Comparison of ENCODE assay signal across 8 cellular contexts in genomic region chr17:46922804-46923635, GRCh38. TPM values are rescaled to one million over a fixed set of nuclear protein-coding genes. Genes with fewer than 3 reads are reported as not detected.
DNase-seq lines count a peak whose midpoint lies in the region; ATAC-seq, FAIRE-seq and TF ChIP-seq lines count a peak whose summit lies in the region.

Gene GOSR2, plus strand, starts transcription at chr17:46923160. Its CDS starts 33 bp downstream, at chr17:46923193.

- peak within 1 kb of the TSS; percentile 96 for H2AFZ ChIP-seq in HepG2 (ENCODE audit: low read length)

- peak; percentile 94 for FAIRE-seq in HepG2 (lab: Jason Lieb, UNC)

- peaks cover 5 to 29% (median 9%) of the 10 kb centered on the region in 11 experiments; a peak in 18 of 22 replicates for H3K36me3 ChIP-seq in BLaER1 treated with 17β-estradiol and CSF1 and Interleukin-3, amounts not matched to agents 10 nM and 100 nM
- no peaks in the 10 kb centered on the region; a peak in 1 of 5 replicates for H3K36me3 ChIP-seq in HepG2 (replicated peaks in 1 of 2; ENCODE audit: control insufficient read depth in 1 of 2, insufficient read depth in 2 of 2, low read length in 2 of 2)

- POLR2A ChIA-PET in HepG2 (lab: Yijun Ruan, JAX), result no interaction called here

- peaks cover 29 to 50% (median 37%) of the 10 kb centered on the region in 11 experiments for H4K20me1 ChIP-seq in BLaER1 treated with 17β-estradiol and CSF1 and Interleukin-3, amounts not matched to agents 10 nM and 100 nM
- H4K20me1 ChIP-seq in HepG2 (ENCODE audit: insufficient read depth, low read length), result peaks cover 25% of the 10 kb centered on the region

- peak; percentile 92 for DNase-seq in NCI-H526 treated with DMSO at 0.1 percent for 48 hours (lab: John Stamatoyannopoulos, UW)
- peak; percentile 87 for DNase-seq in activated CD4-positive, alpha-beta T cell treated with anti-CD3 and anti-CD28 coated beads, Interleukin-2, amount 50 U/mL, for 1 hour
- peak; percentile 81 for DNase-seq in dedifferentiated amniotic fluid mesenchymal stem cell (ENCODE audit: extremely low spot score)
- peak; percentile 89 for DNase-seq in HepG2 (ENCODE audit: low spot score)
- DNase-seq in stimulated activated CD4-positive, alpha-beta T cell treated with anti-CD3 and anti-CD28 coated beads, Interleukin-2, amount 100 ng/mL, for 48 hours, result peak; percentile 88 to 89

- TF ChIP-seq EP300 in HepG2 (IDR thresholded peaks at IDR 0.05; ENCODE audit: low read depth in 2 of 2, low read length in 2 of 2) (peak; percentile 35 to 44; a peak in 1 of 4 replicates), HepG2 (CRISPR knock-in tag; IDR thresholded peaks at IDR 0.05; ENCODE audit: borderline replicate concordance) (peak; percentile 40; the same call in 1 of the 2 replicates)

- H3K79me2 ChIP-seq in HepG2 (ENCODE audit: insufficient read depth, low read length), result peaks cover 51% of the 10 kb centered on the region

- H3K9ac ChIP-seq in BLaER1 treated with 17β-estradiol and CSF1 and Interleukin-3, amounts not matched to agents 10 nM and 100 nM, result peak within 1 kb of the TSS; percentile 88 to 96 (median 93)
- H3K9ac ChIP-seq in HepG2 (ENCODE audit: insufficient read depth, low read depth, low read length), result peak within 1 kb of the TSS; percentile 98

- H3K27me3 ChIP-seq in BLaER1 treated with 17β-estradiol and CSF1 and Interleukin-3, amounts not matched to agents 10 nM and 100 nM, result no peaks in the 10 kb centered on the region
- no peaks in the 10 kb centered on the region; a peak in 1 of 5 replicates for H3K27me3 ChIP-seq in HepG2 (ENCODE audit: control insufficient read depth in 1 of 2, insufficient read depth in 2 of 2, low read length in 2 of 2)

- in situ Hi-C loops in HepG2 (cut with HindIII; ENCODE audit: extremely low pct_ligation_motif_present, low pct_unique_long_range_greater_than_20kb), result no loop called here

- CTCF ChIA-PET in HepG2 (lab: Yijun Ruan, JAX; ENCODE audit: low intra/inter-chr PET ratio, low total read pairs), result no interaction called here

- under 1% methylated on average over 22 of the region's 52 CpGs for WGBS in HepG2 (ENCODE audit: low lambda C conversion rate)

- TF ChIP-seq CTCF in HepG2 (CRISPR knock-in tag; IDR thresholded peaks at IDR 0.05), result no peak; the same call in 1 of the 2 replicates

- H3K4me3 ChIP-seq in BLaER1 treated with 17β-estradiol and CSF1 and Interleukin-3, amounts not matched to agents 10 nM and 100 nM, result peak within 1 kb of the TSS; percentile 81 to 96 (median 86)
- H3K4me3 ChIP-seq in HepG2 (replicated peaks in 1 of 3; ENCODE audit: insufficient read depth in 1 of 3, low read depth in 2 of 3, low read length in 3 of 3), result peak within 1 kb of the TSS; percentile 87 to 97 (median 92)

- TF ChIP-seq POLR2A in HepG2 (IDR thresholded peaks at IDR 0.05; ENCODE audit: insufficient read depth in 1 of 2, low read depth in 2 of 2, low read length in 2 of 2), result peak; percentile 93 to 98

- TF ChIP-seq RAD21 in HepG2 (CRISPR knock-in tag; IDR thresholded peaks at IDR 0.05), result peak; percentile 57

- ATAC-seq in GM19328 (IDR thresholded peaks at IDR 0.05; ENCODE audit: unreplicated experiment), result peak; percentile 86
- peak; percentile 51 for ATAC-seq in HG03469 (IDR thresholded peaks at IDR 0.05; ENCODE audit: unreplicated experiment)
- ATAC-seq in HepG2, result peak; percentile 98

- intact Hi-C loops in HepG2 (cut with micrococcal nuclease; ENCODE audit: unreplicated experiment), result loop anchor here (2.0 kb wide), 2 partner anchors 20 to 46 kb away; no protein-coding TSS in a partner anchor

- H3K27ac ChIP-seq in BLaER1 treated with 17β-estradiol and CSF1 and Interleukin-3, amounts not matched to agents 10 nM and 100 nM, result peak within 1 kb of the TSS; percentile 87 to 98 (median 95)
- H3K27ac ChIP-seq in HepG2 (ENCODE audit: extremely low read length, insufficient read depth, low read length), result peak within 1 kb of the TSS; percentile 88

- peak within 1 kb of the TSS; percentile 75 to 93 (median 87) for H3K4me2 ChIP-seq in BLaER1 treated with 17β-estradiol and CSF1 and Interleukin-3, amounts not matched to agents 10 nM and 100 nM
- peak within 1 kb of the TSS; percentile 93 for H3K4me2 ChIP-seq in HepG2 (ENCODE audit: low read depth, low read length)

- no peaks in the 10 kb centered on the region for H3K9me3 ChIP-seq in BLaER1 treated with 17β-estradiol and CSF1 and Interleukin-3, amounts not matched to agents 10 nM and 100 nM (replicated peaks in 1 of 11)
- H3K9me3 ChIP-seq in HepG2 (ENCODE audit: low read length), result no peaks in the 10 kb centered on the region

- no TSS peak for BruUV-seq in HepG2 (replicated peaks; lab: Mats Ljungman, UMichigan)

- H3K4me1 ChIP-seq in BLaER1 treated with 17β-estradiol and CSF1 and Interleukin-3, amounts not matched to agents 10 nM and 100 nM, result peaks cover 31 to 46% (median 39%) of the 10 kb centered on the region in 10 experiments
- H3K4me1 ChIP-seq in HepG2 (ENCODE audit: insufficient read depth, low read length), result peaks cover 41% of the 10 kb centered on the region

TF ChIP-seq in HepG2, 621 proteins besides CTCF, POLR2A, EP300 and RAD21 (continues in another document):
- TF ChIP-seq ZNF10 (CRISPR knock-in tag; IDR thresholded peaks at IDR 0.05; ENCODE audit: borderline replicate concordance, low read depth) (no peak), ZBTB42 (CRISPR knock-in tag; IDR thresholded peaks at IDR 0.05) (peak; percentile 98), ZNF253 (CRISPR knock-in tag; IDR thresholded peaks at IDR 0.05; ENCODE audit: borderline replicate concordance) (0 out of 2 replicates have a peak, but pooled peaks have one; percentile 51), AGO2 (optimal IDR thresholded peaks at IDR 0.05; ENCODE audit: low read depth, low read length) (peak; percentile 85), HOXA3 (CRISPR knock-in tag; IDR thresholded peaks at IDR 0.05) (peak; percentile 87), RBM39 (IDR thresholded peaks at IDR 0.05; ENCODE audit: low read depth, low read length, poor library complexity, severe bottlenecking) (peak; percentile 96)
- TF ChIP-seq, protein P1, sequence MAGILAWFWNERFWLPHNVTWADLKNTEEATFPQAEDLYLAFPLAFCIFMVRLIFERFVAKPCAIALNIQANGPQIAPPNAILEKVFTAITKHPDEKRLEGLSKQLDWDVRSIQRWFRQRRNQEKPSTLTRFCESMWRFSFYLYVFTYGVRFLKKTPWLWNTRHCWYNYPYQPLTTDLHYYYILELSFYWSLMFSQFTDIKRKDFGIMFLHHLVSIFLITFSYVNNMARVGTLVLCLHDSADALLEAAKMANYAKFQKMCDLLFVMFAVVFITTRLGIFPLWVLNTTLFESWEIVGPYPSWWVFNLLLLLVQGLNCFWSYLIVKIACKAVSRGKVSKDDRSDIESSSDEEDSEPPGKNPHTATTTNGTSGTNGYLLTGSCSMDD (CRISPR knock-in tag; IDR thresholded peaks at IDR 0.05), result no peak

RNA-seq across cellular contexts. Expression of gene GOSR2, which starts in this region (rescaled TPM):
- 63.9 and 69.8 TPM in 2 replicates for total RNA-seq in HepG2 (2016; rRNA removed; fragmentation: Illumina TruSeq; extraction: Trizol)
- total RNA-seq in HepG2 (2016; cell fraction: cytosol; rRNA removed; fragmentation: Illumina TruSeq; extraction: Trizol; ENCODE audit: low read depth), result 32.8 and 35.9 TPM in 2 replicates
- total RNA-seq in HepG2 (2016; cell fraction: insoluble cytoplasmic fraction; rRNA removed; fragmentation: Illumina TruSeq; extraction: Trizol), result 60.6 and 68.2 TPM in 2 replicates
- total RNA-seq in HepG2 (2016; cell fraction: membrane; rRNA removed; fragmentation: Illumina TruSeq; extraction: Trizol), result 50.4 and 52.5 TPM in 2 replicates
- 67.6 and 76.5 TPM in 2 replicates for total RNA-seq in HepG2 (2016; cell fraction: nucleus; rRNA removed; fragmentation: Illumina TruSeq; extraction: Trizol)
- polyA plus RNA-seq in HepG2 (2011; rRNA removed), result 61.5 and 63.7 TPM in 2 replicates
- 37.5 and 43.3 TPM in 2 replicates for polyA plus RNA-seq in HepG2 (2011; cell fraction: cytosol; rRNA removed)
- 85.8 and 95.1 TPM in 2 replicates for polyA plus RNA-seq in HepG2 (2011; cell fraction: nucleus; rRNA removed)
- 31.0 and 31.7 TPM in 2 replicates for polyA plus RNA-seq in HepG2 (2012)
- 34.8 and 42.5 TPM in 2 replicates for polyA plus RNA-seq in HepG2 (2016; cell fraction: cytosol; fragmentation: Illumina TruSeq; extraction: Trizol; ENCODE audit: low read depth)
- 68.7 and 71.7 TPM in 2 replicates for polyA plus RNA-seq in HepG2 (2016; cell fraction: insoluble cytoplasmic fraction; fragmentation: Illumina TruSeq; extraction: Trizol; ENCODE audit: low read depth)
- 40.0 and 42.5 TPM in 2 replicates for polyA plus RNA-seq in HepG2 (2016; cell fraction: membrane; fragmentation: Illumina TruSeq; extraction: Trizol; ENCODE audit: low read depth)
- polyA plus RNA-seq in HepG2 (2016; cell fraction: nucleus; fragmentation: Illumina TruSeq; extraction: Trizol; ENCODE audit: insufficient read depth, low read depth), result 61.9 and 64.3 TPM in 2 replicates
- polyA minus RNA-seq in HepG2 (2011; rRNA and poly(A)+ RNA removed; ENCODE audit: low replicate concordance), result 76.3 and 91.4 TPM in 2 replicates
- 18.7 and 21.0 TPM in 2 replicates for polyA minus RNA-seq in HepG2 (2011; cell fraction: cytosol; rRNA and poly(A)+ RNA removed)
- polyA minus RNA-seq in HepG2 (2011; cell fraction: nucleus; rRNA and poly(A)+ RNA removed), result 181 and 186 TPM in 2 replicates

Comparison
In these comparisons a context has a peak if more than half of its experiments do, and no peak if none do; other contexts are left out.
1. Peak in every context shown above with its lines: DNase-seq, ATAC-seq, H3K4me3 ChIP-seq and H3K27ac ChIP-seq.